Comparison of ENCODE assay signal across 1 cellular context in the genomic region with DNA sequence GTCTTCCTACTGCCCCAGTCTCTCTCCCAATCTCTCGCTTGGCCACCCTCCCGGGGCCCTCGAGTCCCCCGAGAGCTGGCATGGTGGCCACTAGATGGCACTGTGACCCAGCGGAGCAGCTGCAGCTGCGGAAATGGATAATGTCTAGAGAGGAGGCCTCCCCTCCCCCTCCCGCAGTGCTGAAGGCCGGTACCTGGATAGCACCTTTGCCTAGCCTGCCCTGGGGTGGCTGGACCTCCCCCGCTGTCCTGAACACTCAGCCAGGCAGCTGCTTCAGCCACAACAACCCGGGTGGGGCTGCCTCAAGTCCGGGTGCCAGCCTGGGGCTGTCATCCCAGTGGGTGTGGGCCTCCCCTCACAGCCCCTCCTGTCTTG.
TF ChIP-seq lines count a peak whose summit lies in the region.

No MANE protein-coding gene starts in this region.

TF ChIP-seq in HEK293, 187 proteins besides CTCF, POLR2A, EP300 and RAD21 (continued from another document and continues in another):
- TF ChIP-seq, protein P1, sequence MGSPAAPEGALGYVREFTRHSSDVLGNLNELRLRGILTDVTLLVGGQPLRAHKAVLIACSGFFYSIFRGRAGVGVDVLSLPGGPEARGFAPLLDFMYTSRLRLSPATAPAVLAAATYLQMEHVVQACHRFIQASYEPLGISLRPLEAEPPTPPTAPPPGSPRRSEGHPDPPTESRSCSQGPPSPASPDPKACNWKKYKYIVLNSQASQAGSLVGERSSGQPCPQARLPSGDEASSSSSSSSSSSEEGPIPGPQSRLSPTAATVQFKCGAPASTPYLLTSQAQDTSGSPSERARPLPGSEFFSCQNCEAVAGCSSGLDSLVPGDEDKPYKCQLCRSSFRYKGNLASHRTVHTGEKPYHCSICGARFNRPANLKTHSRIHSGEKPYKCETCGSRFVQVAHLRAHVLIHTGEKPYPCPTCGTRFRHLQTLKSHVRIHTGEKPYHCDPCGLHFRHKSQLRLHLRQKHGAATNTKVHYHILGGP (tag by site-specific recombination; IDR thresholded peaks at IDR 0.05): 0 out of 2 replicates have a peak, but pooled peaks have one; percentile 22
- TF ChIP-seq ZNF133 (tag by site-specific recombination; IDR thresholded peaks at IDR 0.05): no peak
- TF ChIP-seq, protein P2, sequence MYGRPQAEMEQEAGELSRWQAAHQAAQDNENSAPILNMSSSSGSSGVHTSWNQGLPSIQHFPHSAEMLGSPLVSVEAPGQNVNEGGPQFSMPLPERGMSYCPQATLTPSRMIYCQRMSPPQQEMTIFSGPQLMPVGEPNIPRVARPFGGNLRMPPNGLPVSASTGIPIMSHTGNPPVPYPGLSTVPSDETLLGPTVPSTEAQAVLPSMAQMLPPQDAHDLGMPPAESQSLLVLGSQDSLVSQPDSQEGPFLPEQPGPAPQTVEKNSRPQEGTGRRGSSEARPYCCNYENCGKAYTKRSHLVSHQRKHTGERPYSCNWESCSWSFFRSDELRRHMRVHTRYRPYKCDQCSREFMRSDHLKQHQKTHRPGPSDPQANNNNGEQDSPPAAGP (tag by site-specific recombination; IDR thresholded peaks at IDR 0.05): peak; percentile 42; the same call in 1 of the 2 replicates
- TF ChIP-seq ZNF26 (tag by site-specific recombination; IDR thresholded peaks at IDR 0.05): no peak
- no peak for TF ChIP-seq ZBTB26 (tag by site-specific recombination; optimal IDR thresholded peaks at IDR 0.05)
- no peak for TF ChIP-seq ZNF341 (tag by site-specific recombination; IDR thresholded peaks at IDR 0.05; ENCODE audit: low read depth)
- no peak for TF ChIP-seq SP2 (tag by site-specific recombination; IDR thresholded peaks at IDR 0.05)
- TF ChIP-seq, protein P3, sequence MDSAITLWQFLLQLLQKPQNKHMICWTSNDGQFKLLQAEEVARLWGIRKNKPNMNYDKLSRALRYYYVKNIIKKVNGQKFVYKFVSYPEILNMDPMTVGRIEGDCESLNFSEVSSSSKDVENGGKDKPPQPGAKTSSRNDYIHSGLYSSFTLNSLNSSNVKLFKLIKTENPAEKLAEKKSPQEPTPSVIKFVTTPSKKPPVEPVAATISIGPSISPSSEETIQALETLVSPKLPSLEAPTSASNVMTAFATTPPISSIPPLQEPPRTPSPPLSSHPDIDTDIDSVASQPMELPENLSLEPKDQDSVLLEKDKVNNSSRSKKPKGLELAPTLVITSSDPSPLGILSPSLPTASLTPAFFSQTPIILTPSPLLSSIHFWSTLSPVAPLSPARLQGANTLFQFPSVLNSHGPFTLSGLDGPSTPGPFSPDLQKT (IDR thresholded peaks at IDR 0.05; ENCODE audit: borderline replicate concordance, low read depth, low read length): no peak; the same call in 1 of the 2 replicates
- TF ChIP-seq ZNF2 (tag by site-specific recombination; IDR thresholded peaks at IDR 0.05): peak; percentile 85
- no peak for TF ChIP-seq OVOL3 (tag by site-specific recombination; IDR thresholded peaks at IDR 0.05)
- TF ChIP-seq, protein P4, sequence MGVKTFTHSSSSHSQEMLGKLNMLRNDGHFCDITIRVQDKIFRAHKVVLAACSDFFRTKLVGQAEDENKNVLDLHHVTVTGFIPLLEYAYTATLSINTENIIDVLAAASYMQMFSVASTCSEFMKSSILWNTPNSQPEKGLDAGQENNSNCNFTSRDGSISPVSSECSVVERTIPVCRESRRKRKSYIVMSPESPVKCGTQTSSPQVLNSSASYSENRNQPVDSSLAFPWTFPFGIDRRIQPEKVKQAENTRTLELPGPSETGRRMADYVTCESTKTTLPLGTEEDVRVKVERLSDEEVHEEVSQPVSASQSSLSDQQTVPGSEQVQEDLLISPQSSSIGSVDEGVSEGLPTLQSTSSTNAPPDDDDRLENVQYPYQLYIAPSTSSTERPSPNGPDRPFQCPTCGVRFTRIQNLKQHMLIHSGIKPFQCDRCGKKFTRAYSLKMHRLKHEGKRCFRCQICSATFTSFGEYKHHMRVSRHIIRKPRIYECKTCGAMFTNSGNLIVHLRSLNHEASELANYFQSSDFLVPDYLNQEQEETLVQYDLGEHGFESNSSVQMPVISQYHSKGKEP (tag by site-specific recombination; IDR thresholded peaks at IDR 0.05): no peak
- TF ChIP-seq ZXDB (tag by site-specific recombination; IDR thresholded peaks at IDR 0.05): 0 out of 2 replicates have a peak, but pooled peaks have one; percentile 25
- no peak for TF ChIP-seq ZNF214 (tag by site-specific recombination; IDR thresholded peaks at IDR 0.05; ENCODE audit: borderline replicate concordance)
- TF ChIP-seq ZNF211 (tag by site-specific recombination; IDR thresholded peaks at IDR 0.05; ENCODE audit: low read depth): no peak
- TF ChIP-seq, protein P5, sequence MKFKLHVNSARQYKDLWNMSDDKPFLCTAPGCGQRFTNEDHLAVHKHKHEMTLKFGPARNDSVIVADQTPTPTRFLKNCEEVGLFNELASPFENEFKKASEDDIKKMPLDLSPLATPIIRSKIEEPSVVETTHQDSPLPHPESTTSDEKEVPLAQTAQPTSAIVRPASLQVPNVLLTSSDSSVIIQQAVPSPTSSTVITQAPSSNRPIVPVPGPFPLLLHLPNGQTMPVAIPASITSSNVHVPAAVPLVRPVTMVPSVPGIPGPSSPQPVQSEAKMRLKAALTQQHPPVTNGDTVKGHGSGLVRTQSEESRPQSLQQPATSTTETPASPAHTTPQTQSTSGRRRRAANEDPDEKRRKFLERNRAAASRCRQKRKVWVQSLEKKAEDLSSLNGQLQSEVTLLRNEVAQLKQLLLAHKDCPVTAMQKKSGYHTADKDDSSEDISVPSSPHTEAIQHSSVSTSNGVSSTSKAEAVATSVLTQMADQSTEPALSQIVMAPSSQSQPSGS (tag by site-specific recombination; IDR thresholded peaks at IDR 0.05; ENCODE audit: low read depth): no peak
- no peak for TF ChIP-seq OSR2 (tag by site-specific recombination; IDR thresholded peaks at IDR 0.05)
- no peak for TF ChIP-seq ZSCAN18 (tag by site-specific recombination; IDR thresholded peaks at IDR 0.05)
- no peak for TF ChIP-seq ZNF558 (tag by site-specific recombination; IDR thresholded peaks at IDR 0.05)
- no peak for TF ChIP-seq PRDM6 (tag by site-specific recombination; IDR thresholded peaks at IDR 0.05)
- TF ChIP-seq, protein P6, sequence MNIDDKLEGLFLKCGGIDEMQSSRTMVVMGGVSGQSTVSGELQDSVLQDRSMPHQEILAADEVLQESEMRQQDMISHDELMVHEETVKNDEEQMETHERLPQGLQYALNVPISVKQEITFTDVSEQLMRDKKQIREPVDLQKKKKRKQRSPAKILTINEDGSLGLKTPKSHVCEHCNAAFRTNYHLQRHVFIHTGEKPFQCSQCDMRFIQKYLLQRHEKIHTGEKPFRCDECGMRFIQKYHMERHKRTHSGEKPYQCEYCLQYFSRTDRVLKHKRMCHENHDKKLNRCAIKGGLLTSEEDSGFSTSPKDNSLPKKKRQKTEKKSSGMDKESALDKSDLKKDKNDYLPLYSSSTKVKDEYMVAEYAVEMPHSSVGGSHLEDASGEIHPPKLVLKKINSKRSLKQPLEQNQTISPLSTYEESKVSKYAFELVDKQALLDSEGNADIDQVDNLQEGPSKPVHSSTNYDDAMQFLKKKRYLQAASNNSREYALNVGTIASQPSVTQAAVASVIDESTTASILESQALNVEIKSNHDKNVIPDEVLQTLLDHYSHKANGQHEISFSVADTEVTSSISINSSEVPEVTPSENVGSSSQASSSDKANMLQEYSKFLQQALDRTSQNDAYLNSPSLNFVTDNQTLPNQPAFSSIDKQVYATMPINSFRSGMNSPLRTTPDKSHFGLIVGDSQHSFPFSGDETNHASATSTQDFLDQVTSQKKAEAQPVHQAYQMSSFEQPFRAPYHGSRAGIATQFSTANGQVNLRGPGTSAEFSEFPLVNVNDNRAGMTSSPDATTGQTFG (tag by site-specific recombination; IDR thresholded peaks at IDR 0.05; ENCODE audit: borderline replicate concordance): no peak
- no peak for TF ChIP-seq ZNF366 (tag by site-specific recombination; conservative IDR thresholded peaks at IDR 0.05)
- TF ChIP-seq ZNF221 (tag by site-specific recombination; IDR thresholded peaks at IDR 0.05; ENCODE audit: borderline replicate concordance): no peak
- TF ChIP-seq GLIS1 (tag by site-specific recombination; IDR thresholded peaks at IDR 0.05): peak; percentile 69
- no peak for TF ChIP-seq MYNN (tag by site-specific recombination; IDR thresholded peaks at IDR 0.05; ENCODE audit: borderline replicate concordance)
- no peak for TF ChIP-seq ZBTB11 (tag by site-specific recombination; conservative IDR thresholded peaks at IDR 0.05; ENCODE audit: low read depth)
- no peak for TF ChIP-seq ZNF155 (tag by site-specific recombination; IDR thresholded peaks at IDR 0.05)
- TF ChIP-seq BCL11A (tag by site-specific recombination; IDR thresholded peaks at IDR 0.05; ENCODE audit: low read depth): no peak
- TF ChIP-seq ZNF449 (tag by site-specific recombination; IDR thresholded peaks at IDR 0.05): no peak
- TF ChIP-seq ZEB2 (tag by site-specific recombination; IDR thresholded peaks at IDR 0.05): 0 out of 2 replicates have a peak, but pooled peaks have one; percentile 53
